ENCODE assay signal across 10 cellular contexts in the genomic region with DNA sequence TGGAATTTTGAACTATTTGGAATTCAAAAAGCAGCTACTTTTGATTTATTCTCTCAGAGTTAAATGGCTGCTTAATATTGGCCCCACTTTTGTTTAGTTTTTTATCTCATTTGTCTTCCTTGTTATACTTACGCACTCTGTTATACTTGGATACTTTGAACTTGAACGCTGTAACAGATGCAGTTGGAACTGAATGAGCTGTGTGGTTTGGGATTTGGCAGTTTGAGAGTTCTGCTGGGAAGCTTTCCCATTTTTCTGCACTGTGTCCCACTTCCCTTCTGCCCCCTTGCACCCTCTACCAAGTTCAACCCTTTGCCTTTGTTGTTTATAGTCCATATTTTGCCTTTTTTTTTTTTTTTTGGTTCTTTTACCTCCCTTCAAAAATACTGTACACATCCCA. TPM values are rescaled to one million over a fixed set of nuclear protein-coding genes. Genes with fewer than 3 reads are reported as not detected.
A peak's percentile ranks its signal among the peaks of the same experiment; 100 is the strongest.
DNase-seq lines count a peak whose midpoint lies in the region; ATAC-seq, FAIRE-seq and TF ChIP-seq lines count a peak whose summit lies in the region.
"Had no signal": no experiment of that assay in that cellular context is flagged by ENCODE, and none has a peak within 500 bp of the region (broad histone marks: within the 10 kb centered on the region; RNA-seq: fewer than 3 reads in every experiment).

No MANE protein-coding gene starts in this region.

- H3K4me1 ChIP-seq in astrocyte (ENCODE audit: insufficient read depth, low read length) (peaks cover 11% of the 10 kb centered on the region), trophoblast cell (ENCODE audit: control insufficient read depth in 1 of 2, insufficient read depth in 2 of 2, low read length in 2 of 2) (peaks cover 0 to 5% of the 10 kb centered on the region in 2 experiments)

- TF ChIP-seq CTCF in astrocyte (IDR thresholded peaks at IDR 0.05; ENCODE audit: insufficient read depth, low read depth, low read length) (no peak), WTC11 (IDR thresholded peaks at IDR 0.05) (no peak)

- H3K27me3 Mint-ChIP-seq in astrocyte (ENCODE audit: low read depth, unreplicated experiment) (no peaks in the 10 kb centered on the region), WTC11 (ENCODE audit: low read depth) (peaks cover 43% of the 10 kb centered on the region)

- no peak overlapping the region for H4K91ac ChIP-seq in trophoblast cell (ENCODE audit: low read depth, low read length)

- ATAC-seq in left ventricle myocardium superior = peak; percentile 43
- no peak for ATAC-seq in WTC11

- H3K27ac Mint-ChIP-seq in astrocyte (ENCODE audit: unreplicated experiment) (no peak overlapping the region), WTC11 (no peak overlapping the region)

- WGBS in trophoblast cell (ENCODE audit: extremely low coverage, insufficient coverage, insufficient read length) = no CpG with 5 or more reads among the region's 2 CpGs

- DNase-seq in Ammon's horn (ENCODE audit: low spot score) (peak; percentile 59), astrocyte (ENCODE audit: low read depth) (peak; percentile 90), left ventricle myocardium superior (no peak), trophoblast cell (no peak), germinal center (ENCODE audit: low spot score) (no peak), NCI-H2227 treated with DMSO at 0.1 percent for 48 hours (lab: John Stamatoyannopoulos, UW) (no peak), WTC11 (ENCODE audit: low spot score) (no peak), posterior cingulate gyrus (no peak)
- DNase-seq: NCI-H748 treated with DMSO at 0.1 percent for 48 hours had no signal

- H4K8ac ChIP-seq in trophoblast cell (ENCODE audit: low read depth, low read length) = no peak overlapping the region

- H3K36me3 Mint-ChIP-seq in astrocyte (ENCODE audit: low read depth, unreplicated experiment) (peaks cover 21% of the 10 kb centered on the region), WTC11 (no peaks in the 10 kb centered on the region)

- H3K9ac ChIP-seq in astrocyte (ENCODE audit: low read length) = peak overlapping the region; percentile 51
- no peak overlapping the region for H3K9ac ChIP-seq in trophoblast cell (ENCODE audit: low read length)

- POLR2A ChIA-PET in WTC11 (lab: Charles Lee) = no interaction called here

- no peak overlapping the region for H4K12ac ChIP-seq in trophoblast cell (ENCODE audit: low read depth, low read length)

- H3K23ac ChIP-seq in trophoblast cell (ENCODE audit: low read length) = no peak overlapping the region

- H3K9me3 Mint-ChIP-seq in astrocyte (ENCODE audit: unreplicated experiment) (peaks cover 1% of the 10 kb centered on the region), WTC11 (no peaks in the 10 kb centered on the region)

- H3K79me2 ChIP-seq in astrocyte (ENCODE audit: insufficient read depth, low read length) (peaks cover 85% of the 10 kb centered on the region), trophoblast cell (ENCODE audit: control insufficient read depth, insufficient read depth, low read length, poor library complexity) (peaks cover 15% of the 10 kb centered on the region)

- no peak overlapping the region for H2AK5ac ChIP-seq in trophoblast cell (ENCODE audit: low read length)

- FAIRE-seq in astrocyte (lab: Jason Lieb, UNC) = no peak

- H3K4me3 ChIP-seq in astrocyte (ENCODE audit: insufficient read depth, low read depth, low read length) (peak overlapping the region; percentile 14), trophoblast cell (ENCODE audit: low read depth, low read length) (no peak overlapping the region)

- peak overlapping the region; percentile 90 for H3K4me2 ChIP-seq in astrocyte (ENCODE audit: low read length)
- H3K4me2 ChIP-seq in trophoblast cell (ENCODE audit: low read length) = peak overlapping the region; percentile 57

- no peak overlapping the region for H2BK120ac ChIP-seq in trophoblast cell (ENCODE audit: insufficient read depth, low read length, poor library complexity)

- intact Hi-C loops in left ventricle myocardium superior (cut with micrococcal nuclease) (loop anchor here (5.0 kb wide), 1 partner anchor 88 kb away; a partner anchor contains a TSS), posterior cingulate gyrus (cut with DNase I) (loop anchor here (5.0 kb wide), 1 partner anchor 47 kb away; no protein-coding TSS in a partner anchor)

- no peaks in the 10 kb centered on the region for H3K9me3 ChIP-seq in astrocyte (ENCODE audit: insufficient read depth, low read depth, low read length)
- no peaks in the 10 kb centered on the region for H3K9me3 ChIP-seq in trophoblast cell (ENCODE audit: insufficient read depth, low read depth, low read length)

- H3K27me3 ChIP-seq in astrocyte (ENCODE audit: insufficient read depth, low read length) (no peaks in the 10 kb centered on the region), trophoblast cell (ENCODE audit: insufficient read depth, low read length) (no peaks in the 10 kb centered on the region)

- CTCF ChIA-PET in WTC11 (lab: Charles Lee) = no interaction called here

- H2BK5ac ChIP-seq in trophoblast cell (ENCODE audit: low read depth, low read length, poor library complexity) = no peak overlapping the region

- peak overlapping the region; percentile 40 for H3K4ac ChIP-seq in trophoblast cell (ENCODE audit: low read depth, low read length)

- peaks cover 17% of the 10 kb centered on the region for H3K79me1 ChIP-seq in trophoblast cell (ENCODE audit: low read length)

- H3K4me1 Mint-ChIP-seq in astrocyte (ENCODE audit: low read depth, unreplicated experiment) (peaks cover 26% of the 10 kb centered on the region), WTC11 (peaks cover 11% of the 10 kb centered on the region)

- peaks cover 21% of the 10 kb centered on the region for H4K20me1 ChIP-seq in astrocyte (ENCODE audit: insufficient read depth, low read length)

- no peak overlapping the region for H3K18ac ChIP-seq in trophoblast cell (ENCODE audit: low read length)

- H3K27ac ChIP-seq in astrocyte (ENCODE audit: low read depth, low read length) = peak overlapping the region; percentile 4
- no peak overlapping the region for H3K27ac ChIP-seq in trophoblast cell (ENCODE audit: low read depth, low read length)

- H2BK12ac ChIP-seq in trophoblast cell (ENCODE audit: low read length) = no peak overlapping the region

- H3K36me3 ChIP-seq in astrocyte (ENCODE audit: insufficient read depth, low read length) (peaks cover 22% of the 10 kb centered on the region), trophoblast cell (ENCODE audit: control insufficient read depth in 1 of 2, insufficient read depth in 2 of 2, low read length in 2 of 2) (peaks cover 11 to 29% of the 10 kb centered on the region in 2 experiments)

- no peak overlapping the region for H3K14ac ChIP-seq in trophoblast cell (ENCODE audit: low read length)

- no peak overlapping the region for H2AFZ ChIP-seq in astrocyte (ENCODE audit: low read depth, low read length)
- no peak overlapping the region for H2AFZ ChIP-seq in trophoblast cell (ENCODE audit: insufficient read depth, low read length, poor library complexity)

- H3K4me3 Mint-ChIP-seq in astrocyte (ENCODE audit: unreplicated experiment) (peak overlapping the region; percentile 40), WTC11 (no peak overlapping the region)

TF ChIP-seq in WTC11, 78 proteins besides CTCF, POLR2A, EP300 and RAD21:
- TF ChIP-seq, protein P1, sequence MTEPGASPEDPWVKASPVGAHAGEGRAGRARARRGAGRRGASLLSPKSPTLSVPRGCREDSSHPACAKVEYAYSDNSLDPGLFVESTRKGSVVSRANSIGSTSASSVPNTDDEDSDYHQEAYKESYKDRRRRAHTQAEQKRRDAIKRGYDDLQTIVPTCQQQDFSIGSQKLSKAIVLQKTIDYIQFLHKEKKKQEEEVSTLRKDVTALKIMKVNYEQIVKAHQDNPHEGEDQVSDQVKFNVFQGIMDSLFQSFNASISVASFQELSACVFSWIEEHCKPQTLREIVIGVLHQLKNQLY (CRISPR knock-in tag; IDR thresholded peaks at IDR 0.05) = no peak
- TF ChIP-seq, protein P2, sequence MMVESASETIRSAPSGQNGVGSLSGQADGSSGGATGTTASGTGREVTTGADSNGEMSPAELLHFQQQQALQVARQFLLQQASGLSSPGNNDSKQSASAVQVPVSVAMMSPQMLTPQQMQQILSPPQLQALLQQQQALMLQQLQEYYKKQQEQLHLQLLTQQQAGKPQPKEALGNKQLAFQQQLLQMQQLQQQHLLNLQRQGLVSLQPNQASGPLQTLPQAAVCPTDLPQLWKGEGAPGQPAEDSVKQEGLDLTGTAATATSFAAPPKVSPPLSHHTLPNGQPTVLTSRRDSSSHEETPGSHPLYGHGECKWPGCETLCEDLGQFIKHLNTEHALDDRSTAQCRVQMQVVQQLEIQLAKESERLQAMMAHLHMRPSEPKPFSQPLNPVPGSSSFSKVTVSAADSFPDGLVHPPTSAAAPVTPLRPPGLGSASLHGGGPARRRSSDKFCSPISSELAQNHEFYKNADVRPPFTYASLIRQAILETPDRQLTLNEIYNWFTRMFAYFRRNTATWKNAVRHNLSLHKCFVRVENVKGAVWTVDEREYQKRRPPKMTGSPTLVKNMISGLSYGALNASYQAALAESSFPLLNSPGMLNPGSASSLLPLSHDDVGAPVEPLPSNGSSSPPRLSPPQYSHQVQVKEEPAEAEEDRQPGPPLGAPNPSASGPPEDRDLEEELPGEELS (CRISPR knock-in tag; IDR thresholded peaks at IDR 0.05) = no peak
- TF ChIP-seq CREB1 (CRISPR knock-in tag; IDR thresholded peaks at IDR 0.05) (no peak), SP1 (CRISPR knock-in tag; conservative IDR thresholded peaks at IDR 0.05) (no peak), GRHL2 (CRISPR knock-in tag; IDR thresholded peaks at IDR 0.05; ENCODE audit: insufficient replicate concordance, severe bottlenecking) (no peak), ZNF671 (CRISPR knock-in tag; IDR thresholded peaks at IDR 0.05) (no peak), IRF2 (CRISPR knock-in tag; IDR thresholded peaks at IDR 0.05; ENCODE audit: borderline replicate concordance, low read depth) (no peak), ZNF232 (CRISPR knock-in tag; IDR thresholded peaks at IDR 0.05) (no peak)
- TF ChIP-seq, protein P3, sequence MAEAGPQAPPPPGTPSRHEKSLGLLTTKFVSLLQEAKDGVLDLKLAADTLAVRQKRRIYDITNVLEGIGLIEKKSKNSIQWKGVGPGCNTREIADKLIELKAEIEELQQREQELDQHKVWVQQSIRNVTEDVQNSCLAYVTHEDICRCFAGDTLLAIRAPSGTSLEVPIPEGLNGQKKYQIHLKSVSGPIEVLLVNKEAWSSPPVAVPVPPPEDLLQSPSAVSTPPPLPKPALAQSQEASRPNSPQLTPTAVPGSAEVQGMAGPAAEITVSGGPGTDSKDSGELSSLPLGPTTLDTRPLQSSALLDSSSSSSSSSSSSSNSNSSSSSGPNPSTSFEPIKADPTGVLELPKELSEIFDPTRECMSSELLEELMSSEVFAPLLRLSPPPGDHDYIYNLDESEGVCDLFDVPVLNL (CRISPR knock-in tag; IDR thresholded peaks at IDR 0.05; ENCODE audit: borderline replicate concordance, low read depth) = no peak
TF ChIP-seq in WTC11: peak in this region for 0.

RNA-seq across cellular contexts. Expression of a gene that starts 3.8 kb away (rescaled TPM):
- total RNA-seq in astrocyte (65.7 and 73.8 TPM in 2 replicates), left ventricle myocardium superior (90.0 TPM), WTC11 (2021) (9.9 to 13.8 TPM (median 11.2 TPM) in 3 replicates)
- polyA plus RNA-seq in trophoblast cell (2013) = 333 and 351 TPM in 2 replicates

RNA-seq across cellular contexts. Expression of a gene that starts 52.1 kb away (rescaled TPM):
- total RNA-seq in astrocyte (0.26 and 0.98 TPM in 2 replicates), left ventricle myocardium superior (not detected), WTC11 (2021) (not detected in 3 replicates)
- 0.50 and 0.51 TPM in 2 replicates for polyA plus RNA-seq in trophoblast cell (2013)
- total RNA-seq: MCF 10A had no signal

Comparison
In these comparisons a context has a peak if more than half of its experiments do, and no peak if none do; other contexts are left out.
1. DNase-seq: peak in Ammon's horn (single experiment) and astrocyte (single experiment); none in left ventricle myocardium superior (single experiment), trophoblast cell (0 of 2), germinal center (single experiment), NCI-H2227 treated with DMSO at 0.1 percent for 48 hours (single experiment), WTC11 (single experiment) and posterior cingulate gyrus (0 of 10).